8 cellular contexts compared by ENCODE assay signal in genomic region chr6:159969204-159969912, GRCh38. TPM values are rescaled to one million over a fixed set of nuclear protein-coding genes. Genes with fewer than 3 reads are reported as not detected.
DNase-seq lines count a peak whose midpoint lies in the region; ATAC-seq and TF ChIP-seq lines count a peak whose summit lies in the region.

No MANE protein-coding gene starts in this region.

- ATAC-seq in GM18867 (IDR thresholded peaks at IDR 0.05; ENCODE audit: unreplicated experiment) = peak; percentile 32
- ATAC-seq in HG03064 (IDR thresholded peaks at IDR 0.05; ENCODE audit: low read depth, unreplicated experiment) = peak; percentile 31
- ATAC-seq in left lung = peak; percentile 28
- ATAC-seq in stimulated activated naive CD8-positive, alpha-beta T cell treated with anti-CD3 and anti-CD28 coated beads, Interleukin-15, amount 100 ng/mL, for 72 hours = peak; percentile 71

- dilution Hi-C loops in mammary epithelial cell (cut with HindIII; ENCODE audit: low sequenced_read_pairs) = no loop called here

- peak; percentile 14; the same call in 1 of the 2 replicates for TF ChIP-seq CTCF in SK-N-SH (IDR thresholded peaks at IDR 0.05)
- TF ChIP-seq CTCF in mammary epithelial cell (conservative IDR thresholded peaks at IDR 0.05 in 1 of 2, IDR thresholded peaks at IDR 0.05 in 1 of 2; ENCODE audit: extremely low read depth in 1 of 2, insufficient read depth in 1 of 2, low read depth in 1 of 2, low read length in 2 of 2) = no peak
- TF ChIP-seq CTCF in left lung (IDR thresholded peaks at IDR 0.05) = no peak

- TF ChIP-seq RAD21 in SK-N-SH (IDR thresholded peaks at IDR 0.05; ENCODE audit: low read length) = no peak

- CTCF ChIA-PET in SK-N-SH (lab: Yijun Ruan, JAX) (interaction anchor here (1.8 kb wide), 1 partner anchor 9 kb away, joined by 5 read pairs; no protein-coding TSS in a partner anchor), mammary epithelial cell (lab: Charles Lee; ENCODE audit: low non-redundant PET) (no interaction called here)

- H3K4me3 ChIP-seq in ACC112 (ENCODE audit: low read depth, low read length) = peak overlapping the region; percentile 95
- H3K4me3 ChIP-seq in SK-N-SH (ENCODE audit: low read depth in 2 of 2, low read length in 1 of 2) = peak overlapping the region; percentile 83 to 93
- peak overlapping the region; percentile 70 to 88 (median 77) for H3K4me3 ChIP-seq in mammary epithelial cell (replicated peaks in 1 of 3; ENCODE audit: insufficient read depth in 1 of 3, low read depth in 2 of 3, low read length in 3 of 3)
- peak overlapping the region; percentile 79 to 98 for H3K4me3 ChIP-seq in left lung

- H3K9me3 Mint-ChIP-seq in stimulated activated naive CD8-positive, alpha-beta T cell treated with anti-CD3 and anti-CD28 coated beads, Interleukin-15, amount 100 ng/mL, for 72 hours = no peaks in the 10 kb centered on the region

- H3K27ac ChIP-seq in ACC112 (ENCODE audit: low read depth, low read length) (peak overlapping the region; percentile 82), SK-N-SH (ENCODE audit: low read depth in 2 of 2, low read length in 1 of 2) (peak overlapping the region; percentile 68 to 76), mammary epithelial cell (ENCODE audit: insufficient read depth, low read depth, low read length) (peak overlapping the region; percentile 67), left lung (peak overlapping the region; percentile 84 to 95)

- peaks cover 50% of the 10 kb centered on the region for H3K4me1 Mint-ChIP-seq in stimulated activated naive CD8-positive, alpha-beta T cell treated with anti-CD3 and anti-CD28 coated beads, Interleukin-15, amount 100 ng/mL, for 72 hours

- no peaks in the 10 kb centered on the region for H3K27me3 Mint-ChIP-seq in stimulated activated naive CD8-positive, alpha-beta T cell treated with anti-CD3 and anti-CD28 coated beads, Interleukin-15, amount 100 ng/mL, for 72 hours

- DNase-seq in SK-N-SH (peak; percentile 77), mammary epithelial cell (peak; percentile 29), left lung (peak in 1 of 2 donors; percentile 90), Ammon's horn (ENCODE audit: low spot score) (no peak)
- peak in 1 of 2 donors; percentile 35 for DNase-seq in stimulated activated naive CD8-positive, alpha-beta T cell treated with anti-CD3 and anti-CD28 coated beads, Interleukin-15, amount 100 ng/mL, for 72 hours

- H3K4me3 Mint-ChIP-seq in stimulated activated naive CD8-positive, alpha-beta T cell treated with anti-CD3 and anti-CD28 coated beads, Interleukin-15, amount 100 ng/mL, for 72 hours = peak overlapping the region; percentile 87 to 97

- no peak for TF ChIP-seq EP300 in SK-N-SH (IDR thresholded peaks at IDR 0.05; ENCODE audit: borderline replicate concordance in 1 of 2, low read depth in 1 of 2, low read length in 1 of 2)

- peak overlapping the region; percentile 86 to 92 for H3K27ac Mint-ChIP-seq in stimulated activated naive CD8-positive, alpha-beta T cell treated with anti-CD3 and anti-CD28 coated beads, Interleukin-15, amount 100 ng/mL, for 72 hours

- no peak overlapping the region for H2AFZ ChIP-seq in ACC112 (ENCODE audit: low read length, unreplicated experiment)
- H2AFZ ChIP-seq in SK-N-SH (ENCODE audit: low read depth) = no peak overlapping the region
- peak overlapping the region; percentile 79 for H2AFZ ChIP-seq in mammary epithelial cell (ENCODE audit: low read depth, low read length)

- BruUV-seq in mammary epithelial cell (replicated peaks; lab: Mats Ljungman, UMichigan) = no TSS peak

- H3K36me3 ChIP-seq in ACC112 (ENCODE audit: insufficient read depth, low read length) (no peaks in the 10 kb centered on the region), SK-N-SH (replicated peaks in 1 of 2; ENCODE audit: control insufficient read depth in 1 of 2, insufficient read depth in 2 of 2, low read length in 1 of 2) (no peaks in the 10 kb centered on the region), mammary epithelial cell (ENCODE audit: insufficient read depth, low read length) (no peaks in the 10 kb centered on the region), left lung (no peaks in the 10 kb centered on the region)

- WGBS in SK-N-SH (ENCODE audit: low lambda C conversion rate) = 4% methylated on average over 12 of the region's 91 CpGs
- 0% methylated on average over 11 of the region's 91 CpGs for WGBS in mammary epithelial cell (ENCODE audit: low coverage, missing lambda C conversion rate)

- H3F3A ChIP-seq in SK-N-SH (replicated peaks; ENCODE audit: insufficient read depth) = peaks cover 4% of the 10 kb centered on the region

- no peaks in the 10 kb centered on the region for H3K9me2 ChIP-seq in SK-N-SH

- peak overlapping the region; percentile 76; the same call in 1 of the 2 replicates for H3K4me2 ChIP-seq in SK-N-SH
- peak overlapping the region; percentile 83 for H3K4me2 ChIP-seq in mammary epithelial cell (ENCODE audit: insufficient read depth, low read depth, low read length)

- peak overlapping the region; percentile 86 for H3K9ac ChIP-seq in SK-N-SH
- H3K9ac ChIP-seq in mammary epithelial cell (ENCODE audit: insufficient read depth, low read length) = peak overlapping the region; percentile 78

- H3K79me2 ChIP-seq in ACC112 (ENCODE audit: control insufficient read depth, insufficient read depth, low read length, unreplicated experiment) (peaks cover 51% of the 10 kb centered on the region), SK-N-SH (ENCODE audit: insufficient read depth) (peaks cover 50% of the 10 kb centered on the region), mammary epithelial cell (ENCODE audit: insufficient read depth, low read length) (peaks cover 52% of the 10 kb centered on the region)

- H3K9me3 ChIP-seq in SK-N-SH (no peaks in the 10 kb centered on the region), mammary epithelial cell (replicated peaks; ENCODE audit: insufficient read depth, low read length) (no peaks in the 10 kb centered on the region), left lung (no peaks in the 10 kb centered on the region)

- H3K4me1 ChIP-seq in ACC112 (ENCODE audit: control insufficient read depth, insufficient read depth, low read length, unreplicated experiment) = peaks cover 45% of the 10 kb centered on the region
- peaks cover 17 to 22% of the 10 kb centered on the region in 2 experiments for H3K4me1 ChIP-seq in SK-N-SH (ENCODE audit: control insufficient read depth in 1 of 2, insufficient read depth in 2 of 2, low read depth in 1 of 2, low read length in 1 of 2)
- H3K4me1 ChIP-seq in mammary epithelial cell (ENCODE audit: insufficient read depth, low read length) = peaks cover 42% of the 10 kb centered on the region
- peaks cover 18 to 76% of the 10 kb centered on the region in 2 donors for H3K4me1 ChIP-seq in left lung

- in situ Hi-C loops in mammary epithelial cell (cut with MboI; ENCODE audit: low sequenced_read_pairs in 2 of 2) = no loop called here

- H4K20me1 ChIP-seq in SK-N-SH (ENCODE audit: insufficient read depth) (peaks cover 30% of the 10 kb centered on the region), mammary epithelial cell (ENCODE audit: insufficient read depth, low read length) (no peaks in the 10 kb centered on the region)

- intact Hi-C loops in mammary epithelial cell (cut with micrococcal nuclease) = loop anchor here (2.0 to 5.0 kb wide), 2 partner anchors 71 to 268 kb away; no protein-coding TSS in a partner anchor
- intact Hi-C loops in left lung (cut with DNase I) = no loop called here

- H3K27me3 ChIP-seq in ACC112 (ENCODE audit: insufficient read depth, low read length) (no peaks in the 10 kb centered on the region), SK-N-SH (ENCODE audit: insufficient read depth) (no peaks in the 10 kb centered on the region; the same call in 1 of the 2 replicates), mammary epithelial cell (ENCODE audit: insufficient read depth, low read length) (no peaks in the 10 kb centered on the region), left lung (no peaks in the 10 kb centered on the region)

- POLR2A ChIA-PET in SK-N-SH (lab: Yijun Ruan, JAX) = no interaction called here

TF ChIP-seq in SK-N-SH, 30 proteins besides CTCF, POLR2A, EP300 and RAD21 (continues in another document):
- TF ChIP-seq IRF3 (IDR thresholded peaks at IDR 0.05; ENCODE audit: low read depth, low read length) (no peak), CHD2 (IDR thresholded peaks at IDR 0.05; ENCODE audit: low read length, partially characterized antibody) (no peak), NRF1 (IDR thresholded peaks at IDR 0.05; ENCODE audit: low read depth, low read length) (no peak), PBX3 (IDR thresholded peaks at IDR 0.05) (no peak), MAX (IDR thresholded peaks at IDR 0.05; ENCODE audit: low read depth) (no peak), RXRA (IDR thresholded peaks at IDR 0.05; ENCODE audit: borderline replicate concordance, low read depth) (no peak), SMC3 (IDR thresholded peaks at IDR 0.05; ENCODE audit: low read depth, low read length) (no peak), POLR2AphosphoS5 (IDR thresholded peaks at IDR 0.05; ENCODE audit: low read depth, low read length) (no peak), FOSL2 (IDR thresholded peaks at IDR 0.05; ENCODE audit: borderline replicate concordance, low read depth) (no peak)

RNA-seq across cellular contexts. Expression of gene IGF2R, which starts 0.5 kb away (rescaled TPM):
- polyA plus RNA-seq in SK-N-SH (2012; rRNA removed) = 25.7 and 45.0 TPM in 2 replicates
- 34.7 and 43.1 TPM in 2 replicates for polyA plus RNA-seq in SK-N-SH (2012; cell fraction: cytosol; rRNA removed)
- polyA plus RNA-seq in SK-N-SH (2012; cell fraction: nucleus; rRNA removed) = 52.3 and 71.0 TPM in 2 replicates
- total RNA-seq in mammary epithelial cell = 100 to 1,000 TPM; 120 to 171 TPM
- 23.0 TPM for polyA plus RNA-seq in mammary epithelial cell
- 227 TPM for polyA minus RNA-seq in mammary epithelial cell
- total RNA-seq in left lung = 100 to 1,000 TPM; 141 to 153 TPM
